24 cellular contexts compared by ENCODE assay signal in genomic region chr5:14054111-14054854, GRCh38.
"Had no signal": no experiment of that assay in that cellular context is flagged by ENCODE, and none has a peak within 500 bp of the region (broad histone marks: within the 10 kb centered on the region; RNA-seq: fewer than 3 reads in every experiment).

No MANE protein-coding gene starts in this region.

- H3K36me3 Mint-ChIP-seq: activated naive CD4-positive, alpha-beta T cell treated with anti-CD3 and anti-CD28 coated beads, Interleukin-2, amount 50 U/mL, for 72 hours; immature natural killer cell; natural killer cell; neural progenitor cell had no signal

- H3K9ac ChIP-seq: neural progenitor cell had no signal

- H3K27me3 Mint-ChIP-seq: activated CD4-positive, alpha-beta T cell treated with anti-CD3 and anti-CD28 coated beads for 36 hours had no signal

- H2AFZ ChIP-seq: neural progenitor cell had no signal

- H3K27ac Mint-ChIP-seq: activated CD4-positive, alpha-beta T cell treated with anti-CD3 and anti-CD28 coated beads for 36 hours; activated naive CD4-positive, alpha-beta T cell treated with anti-CD3 and anti-CD28 coated beads, Interleukin-2, amount 50 U/mL, for 72 hours; activated T-cell treated with anti-CD3 and anti-CD28 coated beads, Interleukin-2, amount 50 U/mL, for 72 hours; immature natural killer cell; natural killer cell; neural progenitor cell; T-helper 2 cell treated with Interferon-gamma antibody and Interleukin-4, amounts not matched to agents 5 μg/mL and 100 μg/mL, for 36 hours had no signal

- H3K9me3 Mint-ChIP-seq: immature natural killer cell; natural killer cell; neural progenitor cell; T-helper 2 cell treated with Interferon-gamma antibody and Interleukin-4, amounts not matched to agents 5 μg/mL and 100 μg/mL, for 36 hours had no signal

- H3K4me2 ChIP-seq: neural progenitor cell had no signal

- H3K9me3 ChIP-seq: colonic mucosa, lower lobe of right lung, testis, transverse colon had no signal

- H3K4me1 ChIP-seq: colonic mucosa, gastroesophageal sphincter, left lung, lower lobe of right lung, neural progenitor cell, spleen, testis, transverse colon had no signal

- H3K36me3 ChIP-seq: colonic mucosa, gastroesophageal sphincter, left lung, lower lobe of right lung, neural progenitor cell, spleen, transverse colon had no signal

- DNase-seq: activated CD4-positive, alpha-beta T cell treated with anti-CD3 and anti-CD28 coated beads for 36 hours; activated CD4-positive, CD25-positive, alpha-beta regulatory T cell; activated naive CD4-positive, alpha-beta T cell; activated T-cell treated with anti-CD3 and anti-CD28 coated beads for 4 hours; activated T-cell treated with anti-CD3 and anti-CD28 coated beads, Interleukin-2, amount 50 U/mL, for 72 hours; colonic mucosa; effector CD8-positive, alpha-beta T cell; hypothalamus; immature natural killer cell; left lung; lower lobe of right lung; mesendoderm; natural killer cell; occipital lobe; posterior cingulate gyrus; right cardiac atrium; spleen; stimulated activated naive CD4-positive, alpha-beta T cell; testis; transverse colon had no signal

- H3K4me3 Mint-ChIP-seq: activated CD4-positive, alpha-beta T cell treated with anti-CD3 and anti-CD28 coated beads for 36 hours; activated T-cell treated with anti-CD3 and anti-CD28 coated beads, Interleukin-2, amount 50 U/mL, for 72 hours; immature natural killer cell; natural killer cell; neural progenitor cell; T-helper 2 cell treated with Interferon-gamma antibody and Interleukin-4, amounts not matched to agents 5 μg/mL and 100 μg/mL, for 36 hours had no signal

- H3K27ac ChIP-seq: colonic mucosa, gastroesophageal sphincter, left lung, lower lobe of right lung, neural progenitor cell, spleen, testis, transverse colon had no signal

- ATAC-seq: activated CD4-positive, alpha-beta T cell treated with anti-CD3 and anti-CD28 coated beads for 36 hours; activated naive CD4-positive, alpha-beta T cell treated with anti-CD3 and anti-CD28 coated beads, Interleukin-2, amount 50 U/mL, for 72 hours; activated T-cell treated with anti-CD3 and anti-CD28 coated beads, Interleukin-2, amount 50 U/mL, for 72 hours; gastroesophageal sphincter; left lung; lower lobe of right lung; natural killer cell; right cardiac atrium had no signal

- H3K4me1 Mint-ChIP-seq: activated CD4-positive, alpha-beta T cell treated with anti-CD3 and anti-CD28 coated beads for 36 hours; immature natural killer cell; natural killer cell; neural progenitor cell had no signal

- H3K4me3 ChIP-seq: colonic mucosa, gastroesophageal sphincter, left lung, lower lobe of right lung, neural progenitor cell, spleen, testis, transverse colon had no signal

- H3K27me3 ChIP-seq: colonic mucosa, gastroesophageal sphincter, left lung, neural progenitor cell, spleen, testis, transverse colon had no signal
